ENCODE assay signal across 23 cellular contexts in the genomic region with DNA sequence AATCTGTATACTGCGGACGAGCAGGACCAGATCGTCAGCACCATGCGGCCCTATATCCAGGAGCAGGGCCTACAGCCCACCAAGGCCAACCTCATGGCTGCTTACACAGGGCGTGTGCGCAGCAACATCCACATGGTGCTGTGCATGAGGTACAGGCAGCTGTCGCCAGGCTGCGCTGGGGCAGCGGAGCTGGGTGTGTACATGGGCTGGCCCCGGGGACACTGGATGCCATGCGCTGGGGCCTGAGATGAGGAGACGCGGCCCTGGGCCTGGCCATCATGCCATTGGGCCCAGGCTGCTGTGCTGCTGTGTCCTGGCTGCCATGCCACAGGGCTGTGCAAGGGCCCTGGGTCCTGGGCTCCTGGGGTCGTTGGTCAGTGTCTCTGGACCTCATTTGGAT. TPM values are rescaled to one million over a fixed set of nuclear protein-coding genes. Genes with fewer than 3 reads are reported as not detected.
A peak's percentile ranks its signal among the peaks of the same experiment; 100 is the strongest.
DNase-seq lines count a peak whose midpoint lies in the region; ATAC-seq, FAIRE-seq and TF ChIP-seq lines count a peak whose summit lies in the region.
"Had no signal": no experiment of that assay in that cellular context is flagged by ENCODE, and none has a peak within 500 bp of the region (broad histone marks: within the 10 kb centered on the region; RNA-seq: fewer than 3 reads in every experiment).

No MANE protein-coding gene starts in this region.

- H3K9me3 ChIP-seq in HepG2 (ENCODE audit: low read length) = no peaks in the 10 kb centered on the region
- no peaks in the 10 kb centered on the region for H3K9me3 ChIP-seq in right lobe of liver
- no peaks in the 10 kb centered on the region for H3K9me3 ChIP-seq in K562 (replicated peaks; ENCODE audit: control insufficient read depth, insufficient read depth, low read depth, low read length)

- no peak overlapping the region for H3K9ac ChIP-seq in HepG2 (ENCODE audit: insufficient read depth, low read depth, low read length)
- H3K9ac ChIP-seq in K562 (ENCODE audit: insufficient read depth in 1 of 2, low read depth in 2 of 2, low read length in 2 of 2) = peak overlapping the region in 1 of 2 experiments; percentile 22; a peak in 1 of 4 replicates

- no peak overlapping the region for H3K4me3 ChIP-seq in HepG2 (replicated peaks in 1 of 3; ENCODE audit: insufficient read depth in 1 of 3, low read depth in 2 of 3, low read length in 3 of 3)
- H3K4me3 ChIP-seq in right lobe of liver = no peak overlapping the region
- no peak overlapping the region for H3K4me3 ChIP-seq in K562
- H3K4me3 ChIP-seq: GM12878, GM23338 had no signal

- H3K27me3 ChIP-seq in HepG2 (ENCODE audit: control insufficient read depth in 1 of 2, insufficient read depth in 2 of 2, low read length in 2 of 2) = peaks cover 4 to 5% of the 10 kb centered on the region in 2 experiments; a peak in 3 of 5 replicates
- no peaks in the 10 kb centered on the region for H3K27me3 ChIP-seq in right lobe of liver
- no peaks in the 10 kb centered on the region for H3K27me3 ChIP-seq in K562 (ENCODE audit: control insufficient read depth in 2 of 2, insufficient read depth in 2 of 2, low read length in 2 of 2)

- FAIRE-seq in HepG2 (lab: Jason Lieb, UNC) (no peak), K562 (lab: Jason Lieb, UNC) (no peak)
- FAIRE-seq: GM12878 had no signal

- H2AFZ ChIP-seq in HepG2 (ENCODE audit: low read length) (no peak overlapping the region), K562 (ENCODE audit: low read depth, low read length) (no peak overlapping the region)
- H2AFZ ChIP-seq: GM23338 had no signal

- H3K4me2 ChIP-seq in HepG2 (ENCODE audit: low read depth, low read length) = no peak overlapping the region
- no peak overlapping the region for H3K4me2 ChIP-seq in K562 (ENCODE audit: insufficient read depth, low read length)
- H3K4me2 ChIP-seq: GM23338 had no signal

- H3K79me2 ChIP-seq in HepG2 (ENCODE audit: insufficient read depth, low read length) = no peaks in the 10 kb centered on the region
- H3K79me2 ChIP-seq in K562 (ENCODE audit: control insufficient read depth, insufficient read depth, low read length) = no peaks in the 10 kb centered on the region

- no TSS peak for BruUV-seq in HepG2 (replicated peaks; lab: Mats Ljungman, UMichigan)
- no TSS peak for BruUV-seq in K562 (replicated peaks; lab: Mats Ljungman, UMichigan)

- TF ChIP-seq RAD21 in HepG2 (CRISPR knock-in tag; IDR thresholded peaks at IDR 0.05) = no peak
- TF ChIP-seq RAD21 in K562 (CRISPR knock-in tag; conservative IDR thresholded peaks at IDR 0.05 in 1 of 2, IDR thresholded peaks at IDR 0.05 in 1 of 2) = no peak

- POLR2A ChIA-PET in HepG2 (lab: Yijun Ruan, JAX) = no interaction called here
- POLR2A ChIA-PET in K562 (lab: Yijun Ruan, JAX) = interaction anchor here (0.7 to 0.9 kb wide), 2 partner anchors 13 to 327 kb away, joined by 3 read pairs; no protein-coding TSS in a partner anchor

- TF ChIP-seq CTCF in HepG2 (CRISPR knock-in tag; IDR thresholded peaks at IDR 0.05) (no peak), right lobe of liver (IDR thresholded peaks at IDR 0.05) (no peak), K562 (IDR thresholded peaks at IDR 0.05 in 2 of 3, conservative IDR thresholded peaks at IDR 0.05 in 1 of 3; ENCODE audit: insufficient read depth in 2 of 3, low read depth in 1 of 3, low read length in 3 of 3) (no peak)

- in situ Hi-C loops in HepG2 (cut with HindIII; ENCODE audit: extremely low pct_ligation_motif_present, low pct_unique_long_range_greater_than_20kb) (no loop called here), K562 (cut with MboI) (loop anchor here (10.0 to 25.0 kb wide), 2 partner anchors 89 to 371 kb away; no protein-coding TSS in a partner anchor)

- H4K20me1 ChIP-seq in HepG2 (ENCODE audit: insufficient read depth, low read length) (no peaks in the 10 kb centered on the region), K562 (replicated peaks; ENCODE audit: control insufficient read depth, insufficient read depth, low read length) (no peaks in the 10 kb centered on the region)

- CTCF ChIA-PET in HepG2 (lab: Yijun Ruan, JAX; ENCODE audit: low intra/inter-chr PET ratio, low total read pairs) (no interaction called here), K562 (lab: Yijun Ruan, JAX; ENCODE audit: low intra/inter-chr PET ratio) (no interaction called here)

- 96% methylated on average over 4 of the region's 14 CpGs for WGBS in HepG2 (ENCODE audit: low lambda C conversion rate)
- 100% methylated on average over 4 of the region's 14 CpGs for WGBS in right lobe of liver (ENCODE audit: insufficient coverage, low coverage, low lambda C conversion rate, missing lambda C conversion rate)
- 78% methylated on average over 10 of the region's 14 CpGs for WGBS in K562 (ENCODE audit: insufficient coverage, low coverage, missing lambda C conversion rate)

- ATAC-seq in HepG2 (no peak), right lobe of liver (no peak), K562 (no peak), left colon (peak; percentile 4), GM18520 (IDR thresholded peaks at IDR 0.05; ENCODE audit: unreplicated experiment) (no peak)
- ATAC-seq: GM12878, GM23338, HCT116 had no signal

- DNase-seq in HepG2 (ENCODE audit: low spot score) (no peak), right lobe of liver (no peak), K562 (ENCODE audit: extremely low read depth in 1 of 4, low spot score in 3 of 4) (no peak), left colon (no peak), 8988T (no peak), NCI-H69 (lab: John Stamatoyannopoulos, UW) (no peak), NCI-H2196 (lab: John Stamatoyannopoulos, UW; ENCODE audit: unreplicated experiment) (no peak)
- DNase-seq: C1 segment of cervical spinal cord; CD4-positive, CD25-positive, alpha-beta regulatory T cell; CD8-positive, alpha-beta memory T cell; COR-L47; DMS 273 treated with DMSO at 0.1 percent for 48 hours; DMS53; DND-41; EL; H7; IMR-90; KG1 had no signal

- H3K36me3 ChIP-seq in HepG2 (replicated peaks in 1 of 2; ENCODE audit: control insufficient read depth in 1 of 2, insufficient read depth in 2 of 2, low read length in 2 of 2) = no peaks in the 10 kb centered on the region
- H3K36me3 ChIP-seq in right lobe of liver = peaks cover 0 to under 1% (median 0%) of the 10 kb centered on the region in 4 donors
- no peaks in the 10 kb centered on the region for H3K36me3 ChIP-seq in K562 (ENCODE audit: control insufficient read depth, insufficient read depth, low read length)

- no peaks in the 10 kb centered on the region for H3K9me1 ChIP-seq in K562 (ENCODE audit: control insufficient read depth, insufficient read depth, low read length)

- TF ChIP-seq POLR2A in HepG2 (IDR thresholded peaks at IDR 0.05; ENCODE audit: insufficient read depth in 1 of 2, low read depth in 2 of 2, low read length in 2 of 2) (no peak), right lobe of liver (IDR thresholded peaks at IDR 0.05) (no peak), K562 (conservative IDR thresholded peaks at IDR 0.05) (no peak)

- no peak overlapping the region for H3K27ac ChIP-seq in HepG2 (ENCODE audit: extremely low read length, insufficient read depth, low read length)
- H3K27ac ChIP-seq in right lobe of liver = no peak overlapping the region
- no peak overlapping the region for H3K27ac ChIP-seq in K562 (ENCODE audit: extremely low read depth, low read depth, low read length)
- H3K27ac ChIP-seq: 22Rv1 had no signal

- no peak for TF ChIP-seq EP300 in HepG2 (IDR thresholded peaks at IDR 0.05; ENCODE audit: low read depth in 2 of 2, low read length in 2 of 2)
- no peak for TF ChIP-seq EP300 in HepG2 (CRISPR knock-in tag; IDR thresholded peaks at IDR 0.05; ENCODE audit: borderline replicate concordance)
- no peak for TF ChIP-seq EP300 in K562 (IDR thresholded peaks at IDR 0.05; ENCODE audit: low read length)

- intact Hi-C loops in HepG2 (cut with micrococcal nuclease; ENCODE audit: unreplicated experiment) (no loop called here), right lobe of liver (cut with DNase I) (no loop called here), K562 (cut with micrococcal nuclease) (no loop called here), left colon (cut with DNase I, micrococcal nuclease) (no loop called here)

- peaks cover 9% of the 10 kb centered on the region for H3K4me1 ChIP-seq in HepG2 (ENCODE audit: insufficient read depth, low read length)
- H3K4me1 ChIP-seq in right lobe of liver = no peaks in the 10 kb centered on the region
- H3K4me1 ChIP-seq in K562 (replicated peaks in 1 of 2; ENCODE audit: control insufficient read depth in 2 of 2, insufficient read depth in 2 of 2, low read length in 2 of 2) = peaks cover 0 to 44% of the 10 kb centered on the region in 2 experiments; a peak in 2 of 5 replicates

RNA-seq across cellular contexts. Expression of gene BAP1, which starts 26.4 kb away (rescaled TPM):
- total RNA-seq in HepG2 (2016; rRNA removed; fragmentation: Illumina TruSeq; extraction: Trizol) = 46.9 and 59.1 TPM in 2 replicates
- total RNA-seq in HepG2 (2016; cell fraction: cytosol; rRNA removed; fragmentation: Illumina TruSeq; extraction: Trizol; ENCODE audit: low read depth) = 21.1 and 21.7 TPM in 2 replicates
- 42.9 and 60.4 TPM in 2 replicates for total RNA-seq in HepG2 (2016; cell fraction: insoluble cytoplasmic fraction; rRNA removed; fragmentation: Illumina TruSeq; extraction: Trizol)
- 58.0 and 59.4 TPM in 2 replicates for total RNA-seq in HepG2 (2016; cell fraction: membrane; rRNA removed; fragmentation: Illumina TruSeq; extraction: Trizol)
- total RNA-seq in HepG2 (2016; cell fraction: nucleus; rRNA removed; fragmentation: Illumina TruSeq; extraction: Trizol) = 36.8 and 40.5 TPM in 2 replicates
- polyA plus RNA-seq in HepG2 (2011; rRNA removed) = 66.1 and 67.1 TPM in 2 replicates
- 48.2 and 60.5 TPM in 2 replicates for polyA plus RNA-seq in HepG2 (2011; cell fraction: cytosol; rRNA removed)
- polyA plus RNA-seq in HepG2 (2011; cell fraction: nucleus; rRNA removed) = 163 and 192 TPM in 2 replicates
- 45.8 and 59.1 TPM in 2 replicates for polyA plus RNA-seq in HepG2 (2012)
- polyA plus RNA-seq in HepG2 (2016; cell fraction: cytosol; fragmentation: Illumina TruSeq; extraction: Trizol; ENCODE audit: low read depth) = 15.5 and 16.5 TPM in 2 replicates
- polyA plus RNA-seq in HepG2 (2016; cell fraction: insoluble cytoplasmic fraction; fragmentation: Illumina TruSeq; extraction: Trizol; ENCODE audit: low read depth) = 43.9 and 49.5 TPM in 2 replicates
- 45.8 and 47.0 TPM in 2 replicates for polyA plus RNA-seq in HepG2 (2016; cell fraction: membrane; fragmentation: Illumina TruSeq; extraction: Trizol; ENCODE audit: low read depth)
- 76.0 and 87.9 TPM in 2 replicates for polyA plus RNA-seq in HepG2 (2016; cell fraction: nucleus; fragmentation: Illumina TruSeq; extraction: Trizol; ENCODE audit: insufficient read depth, low read depth)
- 109 and 119 TPM in 2 replicates for polyA minus RNA-seq in HepG2 (2011; rRNA and poly(A)+ RNA removed; ENCODE audit: low replicate concordance)
- polyA minus RNA-seq in HepG2 (2011; cell fraction: cytosol; rRNA and poly(A)+ RNA removed) = 30.5 and 32.0 TPM in 2 replicates
- 42.9 and 47.1 TPM in 2 replicates for polyA minus RNA-seq in HepG2 (2011; cell fraction: nucleus; rRNA and poly(A)+ RNA removed)
- total RNA-seq in right lobe of liver = 10 to 100 TPM; 33.1 to 46.5 (median 38.7) TPM
- total RNA-seq in K562 (2011; cell fraction: chromatin; rRNA removed; ENCODE audit: low replicate concordance) = 67.6 and 158 TPM in 2 replicates
- 94.0 and 97.9 TPM in 2 replicates for total RNA-seq in K562 (2011; cell fraction: nucleolus; rRNA removed)
- 61.2 and 63.2 TPM in 2 replicates for total RNA-seq in K562 (2011; cell fraction: nucleoplasm; rRNA removed)
- total RNA-seq in K562 (2014; rRNA removed) = 60.4 and 69.1 TPM in 2 replicates
- total RNA-seq in K562 (2014; rRNA removed; fragmentation: Illumina TruSeq; extraction: Trizol) = 21.6 and 25.8 TPM in 2 replicates
- total RNA-seq in K562 (2015; rRNA removed; fragmentation: Illumina TruSeq; extraction: Trizol) = 35.4 and 37.5 TPM in 2 replicates
- 64.9 and 66.6 TPM in 2 replicates for total RNA-seq in K562 (2021)
- 51.8 and 56.1 TPM in 2 replicates for polyA plus RNA-seq in K562 (2011; rRNA removed)
- polyA plus RNA-seq in K562 (2011; cell fraction: cytosol; rRNA removed) = 55.1 and 78.1 TPM in 2 replicates
- 152 and 164 TPM in 2 replicates for polyA plus RNA-seq in K562 (2011; cell fraction: nucleus; rRNA removed)
- polyA plus RNA-seq in K562 (2012) = 55.2 and 58.8 TPM in 2 replicates
- 37.5 and 48.7 TPM in 2 replicates for polyA plus RNA-seq in K562 (2014; fragmentation: Illumina TruSeq; extraction: Trizol)
- polyA plus RNA-seq in K562 (2014; fragmentation: Nextera tagmentation; extraction: Ambion mirVana) = 1 to 10 TPM; 3.4 to 5.4 TPM
- polyA plus RNA-seq in K562 (2014; rRNA removed) = 42.5 and 47.8 TPM in 2 replicates
- polyA minus RNA-seq in K562 (2011; rRNA and poly(A)+ RNA removed) = 34.0 and 46.9 TPM in 2 replicates
- polyA minus RNA-seq in K562 (2011; cell fraction: cytosol; rRNA and poly(A)+ RNA removed) = 28.6 and 32.7 TPM in 2 replicates
- 43.1 and 47.4 TPM in 2 replicates for polyA minus RNA-seq in K562 (2011; cell fraction: nucleus; rRNA and poly(A)+ RNA removed)
- total RNA-seq in left colon = 10 to 100 TPM; 73.1 to 73.2 TPM

RNA-seq across cellular contexts. Expression of gene PHF7, which starts 27.0 kb away (rescaled TPM):
- total RNA-seq in HepG2 (2016; rRNA removed; fragmentation: Illumina TruSeq; extraction: Trizol) = 4.5 and 5.2 TPM in 2 replicates
- 6.6 and 9.4 TPM in 2 replicates for total RNA-seq in HepG2 (2016; cell fraction: cytosol; rRNA removed; fragmentation: Illumina TruSeq; extraction: Trizol; ENCODE audit: low read depth)
- 4.7 TPM in 2 replicates for total RNA-seq in HepG2 (2016; cell fraction: insoluble cytoplasmic fraction; rRNA removed; fragmentation: Illumina TruSeq; extraction: Trizol)
- total RNA-seq in HepG2 (2016; cell fraction: membrane; rRNA removed; fragmentation: Illumina TruSeq; extraction: Trizol) = 8.8 and 9.5 TPM in 2 replicates
- 5.2 and 5.7 TPM in 2 replicates for total RNA-seq in HepG2 (2016; cell fraction: nucleus; rRNA removed; fragmentation: Illumina TruSeq; extraction: Trizol)
- 8.8 and 12.6 TPM in 2 replicates for polyA plus RNA-seq in HepG2 (2011; rRNA removed)
- polyA plus RNA-seq in HepG2 (2011; cell fraction: cytosol; rRNA removed) = 5.8 and 6.9 TPM in 2 replicates
- polyA plus RNA-seq in HepG2 (2011; cell fraction: nucleus; rRNA removed) = 20.4 and 21.4 TPM in 2 replicates
- polyA plus RNA-seq in HepG2 (2012) = 6.3 and 8.7 TPM in 2 replicates
- polyA plus RNA-seq in HepG2 (2016; cell fraction: cytosol; fragmentation: Illumina TruSeq; extraction: Trizol; ENCODE audit: low read depth) = 4.0 and 5.7 TPM in 2 replicates
- polyA plus RNA-seq in HepG2 (2016; cell fraction: insoluble cytoplasmic fraction; fragmentation: Illumina TruSeq; extraction: Trizol; ENCODE audit: low read depth) = 4.4 and 4.9 TPM in 2 replicates
- polyA plus RNA-seq in HepG2 (2016; cell fraction: membrane; fragmentation: Illumina TruSeq; extraction: Trizol; ENCODE audit: low read depth) = 5.7 and 8.0 TPM in 2 replicates
- polyA plus RNA-seq in HepG2 (2016; cell fraction: nucleus; fragmentation: Illumina TruSeq; extraction: Trizol; ENCODE audit: insufficient read depth, low read depth) = 11.1 and 11.4 TPM in 2 replicates
- polyA minus RNA-seq in HepG2 (2011; rRNA and poly(A)+ RNA removed; ENCODE audit: low replicate concordance) = 6.1 and 6.8 TPM in 2 replicates
- 3.0 and 4.6 TPM in 2 replicates for polyA minus RNA-seq in HepG2 (2011; cell fraction: cytosol; rRNA and poly(A)+ RNA removed)
- polyA minus RNA-seq in HepG2 (2011; cell fraction: nucleus; rRNA and poly(A)+ RNA removed) = 17.4 and 17.6 TPM in 2 replicates
- 1 to 10 TPM; 2.6 to 4.8 (median 4.0) TPM for total RNA-seq in right lobe of liver
- total RNA-seq in K562 (2011; cell fraction: chromatin; rRNA removed; ENCODE audit: low replicate concordance) = 31.9 and 35.6 TPM in 2 replicates
- total RNA-seq in K562 (2011; cell fraction: nucleolus; rRNA removed) = 25.5 and 28.0 TPM in 2 replicates
- 20.6 and 25.9 TPM in 2 replicates for total RNA-seq in K562 (2011; cell fraction: nucleoplasm; rRNA removed)
- total RNA-seq in K562 (2014; rRNA removed) = 16.8 and 21.5 TPM in 2 replicates
- total RNA-seq in K562 (2014; rRNA removed; fragmentation: Illumina TruSeq; extraction: Trizol) = 12.7 and 18.0 TPM in 2 replicates
- 19.0 and 20.2 TPM in 2 replicates for total RNA-seq in K562 (2015; rRNA removed; fragmentation: Illumina TruSeq; extraction: Trizol)
- 16.7 and 19.5 TPM in 2 replicates for total RNA-seq in K562 (2021)
- 27.5 and 28.3 TPM in 2 replicates for polyA plus RNA-seq in K562 (2011; rRNA removed)
- polyA plus RNA-seq in K562 (2011; cell fraction: cytosol; rRNA removed) = 10.7 and 16.3 TPM in 2 replicates
- 33.0 and 39.3 TPM in 2 replicates for polyA plus RNA-seq in K562 (2011; cell fraction: nucleus; rRNA removed)
- polyA plus RNA-seq in K562 (2012) = 14.0 and 20.6 TPM in 2 replicates
- 18.3 and 18.4 TPM in 2 replicates for polyA plus RNA-seq in K562 (2014; fragmentation: Illumina TruSeq; extraction: Trizol)
- polyA plus RNA-seq in K562 (2014; fragmentation: Nextera tagmentation; extraction: Ambion mirVana) = 1 to 10 TPM; 2.4 to 4.1 TPM
- polyA plus RNA-seq in K562 (2014; rRNA removed) = 28.7 and 29.1 TPM in 2 replicates
- polyA minus RNA-seq in K562 (2011; rRNA and poly(A)+ RNA removed) = 17.5 and 19.1 TPM in 2 replicates
- 7.0 and 9.6 TPM in 2 replicates for polyA minus RNA-seq in K562 (2011; cell fraction: cytosol; rRNA and poly(A)+ RNA removed)
- polyA minus RNA-seq in K562 (2011; cell fraction: nucleus; rRNA and poly(A)+ RNA removed) = 13.9 and 14.5 TPM in 2 replicates
- total RNA-seq in left colon = 10 to 100 TPM; 15.6 to 21.6 TPM

Comparison
In these comparisons a context has a peak if more than half of its experiments do, and no peak if none do; other contexts are left out.
1. Of the 241 proteins assayed by ChIP-seq in both HepG2 and K562: peak only in HepG2: none; only in K562: POLR2G; in both: none; in neither: 240.